In the genomic region with DNA sequence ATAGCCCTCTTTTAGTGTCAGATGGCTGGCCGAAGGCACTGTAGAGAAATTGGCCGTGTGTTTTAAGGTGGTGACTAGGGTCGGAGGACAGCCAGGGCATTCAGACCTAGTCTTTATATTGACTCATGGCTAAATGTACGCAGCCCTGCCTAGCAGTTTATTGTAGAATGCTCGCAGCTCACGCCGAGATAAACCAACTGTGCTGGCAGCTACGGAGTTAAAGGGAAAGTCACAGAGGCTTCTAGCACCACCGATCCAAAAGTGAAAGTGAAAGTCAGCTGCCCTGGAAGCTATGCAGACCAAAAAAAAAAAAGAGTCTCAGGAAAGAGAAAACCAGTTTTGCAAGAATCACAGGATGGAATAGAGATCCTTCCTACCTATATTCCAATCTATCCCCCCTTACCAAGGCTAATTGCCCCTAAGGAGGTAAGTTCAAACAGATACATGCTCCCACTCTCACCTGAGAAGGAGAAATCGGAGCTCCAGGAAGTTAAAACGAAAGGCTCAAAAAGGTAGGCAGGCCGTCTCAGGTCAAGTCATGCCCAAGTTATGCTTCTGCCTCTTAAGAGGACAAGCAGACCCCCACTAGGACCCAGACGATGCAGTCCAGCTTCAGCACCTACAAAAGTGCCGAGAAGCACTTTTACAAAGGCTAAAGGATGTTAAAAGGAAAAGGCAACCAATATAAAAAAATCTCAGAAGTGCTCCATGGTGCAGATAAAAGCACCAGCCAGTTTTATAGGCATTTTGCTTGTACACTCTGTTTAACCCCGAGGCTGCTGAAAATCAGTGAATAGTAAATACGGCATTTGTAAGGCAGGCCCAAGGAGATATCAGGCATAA, we compare ENCODE assay signal across 8 cellular contexts. TPM values are rescaled to one million over a fixed set of nuclear protein-coding genes. Genes with fewer than 3 reads are reported as not detected.
DNase-seq lines count a peak whose midpoint lies in the region; ATAC-seq and TF ChIP-seq lines count a peak whose summit lies in the region.

No MANE protein-coding gene starts in this region.

- H3K4me3 Mint-ChIP-seq in activated CD8-positive, alpha-beta T cell treated with anti-CD3 and anti-CD28 coated beads, Interleukin-2, amount 10 ng/mL, durations not matched to agents 7 days and 5 days = no peak overlapping the region

- no peak overlapping the region for H3K27ac Mint-ChIP-seq in activated CD8-positive, alpha-beta T cell treated with anti-CD3 and anti-CD28 coated beads, Interleukin-2, amount 10 ng/mL, durations not matched to agents 7 days and 5 days

- peaks cover 23% of the 10 kb centered on the region for H3K4me1 Mint-ChIP-seq in activated CD8-positive, alpha-beta T cell treated with anti-CD3 and anti-CD28 coated beads, Interleukin-2, amount 10 ng/mL, durations not matched to agents 7 days and 5 days (ENCODE audit: low read depth)

- ATAC-seq in GM19328 (IDR thresholded peaks at IDR 0.05; ENCODE audit: unreplicated experiment) (peak; percentile 43), HG03354 (IDR thresholded peaks at IDR 0.05; ENCODE audit: poor library complexity, severe bottlenecking, unreplicated experiment) (peak; percentile 68)
- peak; percentile 68 for ATAC-seq in activated CD8-positive, alpha-beta T cell treated with anti-CD3 and anti-CD28 coated beads, Interleukin-2, amount 10 ng/mL, durations not matched to agents 7 days and 5 days

- peak; percentile 53 for DNase-seq in NCI-H69 (lab: John Stamatoyannopoulos, UW)
- peak; percentile 87 for DNase-seq in activated CD8-positive, alpha-beta T cell treated with anti-CD3 and anti-CD28 coated beads, Interleukin-2, amount 10 ng/mL, durations not matched to agents 7 days and 5 days
- DNase-seq in epithelial cell of esophagus (ENCODE audit: low read depth) = peak; percentile 82

- POLR2A ChIA-PET in activated CD8-positive, alpha-beta T cell treated with anti-CD3 and anti-CD28 coated beads, Interleukin-2, amount 10 ng/mL, durations not matched to agents 7 days and 5 days (lab: Charles Lee) = interaction anchor here (0.6 to 5.4 kb wide), 12 partner anchors 9 to 567 kb away, joined by 3 to 48 read pairs (median 4); no protein-coding TSS in a partner anchor

- H3K36me3 ChIP-seq in BLaER1 (no peaks in the 10 kb centered on the region), mesodermal cell (ENCODE audit: control insufficient read depth, insufficient read depth, low read length) (no peaks in the 10 kb centered on the region), subcutaneous abdominal adipose tissue (ENCODE audit: control insufficient read depth in 5 of 5, insufficient read depth in 5 of 5, low read length in 5 of 5) (no peaks in the 10 kb centered on the region)

- H3K27me3 ChIP-seq in BLaER1 (no peaks in the 10 kb centered on the region), subcutaneous abdominal adipose tissue (ENCODE audit: control insufficient read depth in 5 of 5, insufficient read depth in 4 of 5, low read length in 5 of 5) (no peaks in the 10 kb centered on the region)

- no peak for TF ChIP-seq CTCF in epithelial cell of esophagus (IDR thresholded peaks at IDR 0.05; ENCODE audit: insufficient read depth, low read depth, low read length, missing control alignments)

- no peaks in the 10 kb centered on the region for H3K27me3 Mint-ChIP-seq in activated CD8-positive, alpha-beta T cell treated with anti-CD3 and anti-CD28 coated beads, Interleukin-2, amount 10 ng/mL, durations not matched to agents 7 days and 5 days (ENCODE audit: low read depth)

- peaks cover 58% of the 10 kb centered on the region for H3K36me3 Mint-ChIP-seq in activated CD8-positive, alpha-beta T cell treated with anti-CD3 and anti-CD28 coated beads, Interleukin-2, amount 10 ng/mL, durations not matched to agents 7 days and 5 days (ENCODE audit: low read depth)

- peak overlapping the region; percentile 83 for H3K9ac ChIP-seq in BLaER1
- peak overlapping the region; percentile 78 to 99 (median 82) for H3K9ac ChIP-seq in subcutaneous abdominal adipose tissue (ENCODE audit: low read length in 5 of 5)

- H3K4me3 ChIP-seq in BLaER1 = peak overlapping the region; percentile 74
- peak overlapping the region; percentile 61 for H3K4me3 ChIP-seq in epithelial cell of esophagus (ENCODE audit: low read length)
- H3K4me3 ChIP-seq in mesodermal cell (ENCODE audit: extremely low read depth, insufficient read depth, low read length, poor library complexity, severe bottlenecking) = peak overlapping the region; percentile 27
- H3K4me3 ChIP-seq in subcutaneous abdominal adipose tissue (ENCODE audit: low read depth in 1 of 5, low read length in 5 of 5) = peak overlapping the region; percentile 79 to 97 (median 92)

- H4K20me1 ChIP-seq in BLaER1 = no peaks in the 10 kb centered on the region

- CTCF ChIA-PET in activated CD8-positive, alpha-beta T cell treated with anti-CD3 and anti-CD28 coated beads, Interleukin-2, amount 10 ng/mL, durations not matched to agents 7 days and 5 days (lab: Charles Lee) = interaction anchor here (0.9 to 4.2 kb wide), 27 partner anchors 10 to 310 kb away, joined by 3 to 32 read pairs (median 6); no protein-coding TSS in a partner anchor

- peak overlapping the region; percentile 91 for H3K27ac ChIP-seq in BLaER1
- peak overlapping the region; percentile 11 for H3K27ac ChIP-seq in mesodermal cell (ENCODE audit: low read depth, low read length, severe bottlenecking)
- peak overlapping the region; percentile 99 for H3K27ac ChIP-seq in subcutaneous abdominal adipose tissue (ENCODE audit: low read depth, low read length)

- H3K9me3 Mint-ChIP-seq in activated CD8-positive, alpha-beta T cell treated with anti-CD3 and anti-CD28 coated beads, Interleukin-2, amount 10 ng/mL, durations not matched to agents 7 days and 5 days (ENCODE audit: insufficient read depth) = peaks cover 6% of the 10 kb centered on the region

- H3K9me3 ChIP-seq in BLaER1 (peaks cover 19% of the 10 kb centered on the region), mesodermal cell (ENCODE audit: control insufficient read depth, low read length) (peaks cover 13% of the 10 kb centered on the region), subcutaneous abdominal adipose tissue (ENCODE audit: control insufficient read depth in 5 of 5, low read length in 5 of 5) (peaks cover 0 to 3% (median 0%) of the 10 kb centered on the region in 5 donors)

- H3K4me1 ChIP-seq in BLaER1 (peaks cover 49% of the 10 kb centered on the region), mesodermal cell (ENCODE audit: control insufficient read depth, insufficient read depth, low read length, poor library complexity, severe bottlenecking) (peaks cover 25% of the 10 kb centered on the region), subcutaneous abdominal adipose tissue (ENCODE audit: control insufficient read depth in 5 of 5, insufficient read depth in 5 of 5, low read length in 5 of 5) (peaks cover 10 to 48% (median 28%) of the 10 kb centered on the region in 5 donors)

- H3K4me2 ChIP-seq in BLaER1 = peak overlapping the region; percentile 98

- WGBS in mesodermal cell (ENCODE audit: insufficient coverage in 2 of 2), 2 experiments = 11% methylated on average over 12 of the region's 16 CpGs

RNA-seq across cellular contexts. Expression of a gene that starts 24.8 kb away (rescaled TPM):
- total RNA-seq in activated CD8-positive, alpha-beta T cell treated with anti-CD3 and anti-CD28 coated beads, Interleukin-2, amount 10 ng/mL, durations not matched to agents 7 days and 5 days = 100 to 1,000 TPM; 117 to 123 TPM
- polyA plus RNA-seq in mesodermal cell (2013, experiment 1 of 2) = 1.5 TPM
- polyA plus RNA-seq in mesodermal cell (2013, experiment 2 of 2) = 1.5 TPM

RNA-seq across cellular contexts. Expression of a gene that starts 44.5 kb away (rescaled TPM):
- 1 to 10 TPM; 3.6 to 4.9 TPM for total RNA-seq in activated CD8-positive, alpha-beta T cell treated with anti-CD3 and anti-CD28 coated beads, Interleukin-2, amount 10 ng/mL, durations not matched to agents 7 days and 5 days
- polyA plus RNA-seq in mesodermal cell (2013, experiment 1 of 2) = 0.85 TPM
- polyA plus RNA-seq in mesodermal cell (2013, experiment 2 of 2) = not detected

RNA-seq across cellular contexts. Expression of a gene that starts 55.3 kb away (rescaled TPM):
- 1 to 10 TPM; 1.3 to 2.1 TPM for total RNA-seq in activated CD8-positive, alpha-beta T cell treated with anti-CD3 and anti-CD28 coated beads, Interleukin-2, amount 10 ng/mL, durations not matched to agents 7 days and 5 days
- polyA plus RNA-seq in mesodermal cell (2013, experiment 1 of 2) = 0.55 TPM
- not detected for polyA plus RNA-seq in mesodermal cell (2013, experiment 2 of 2)

RNA-seq across cellular contexts. Expression of a gene that starts 57.4 kb away (rescaled TPM):
- total RNA-seq in activated CD8-positive, alpha-beta T cell treated with anti-CD3 and anti-CD28 coated beads, Interleukin-2, amount 10 ng/mL, durations not matched to agents 7 days and 5 days = 1 to 10 TPM; 7.6 to 8.8 TPM
- polyA plus RNA-seq in mesodermal cell (2013, experiment 1 of 2) = 0.26 TPM
- polyA plus RNA-seq in mesodermal cell (2013, experiment 2 of 2) = 0.20 TPM

Comparison
In these comparisons a context has a peak if more than half of its experiments do, and no peak if none do; other contexts are left out.
1. Peak in every context shown above with its lines: DNase-seq, ATAC-seq, H3K4me3 ChIP-seq and H3K27ac ChIP-seq.
2. H3K27ac ChIP-seq: peak in every context shown above with its lines; median percentile 99 in subcutaneous abdominal adipose tissue; 91 in BLaER1; 11 in mesodermal cell.
3. H3K4me3 ChIP-seq: peak in every context shown above with its lines; median percentile 92 in subcutaneous abdominal adipose tissue; 74 in BLaER1; 61 in epithelial cell of esophagus; 27 in mesodermal cell.